8 cellular contexts compared by ENCODE assay signal in the genomic region with DNA sequence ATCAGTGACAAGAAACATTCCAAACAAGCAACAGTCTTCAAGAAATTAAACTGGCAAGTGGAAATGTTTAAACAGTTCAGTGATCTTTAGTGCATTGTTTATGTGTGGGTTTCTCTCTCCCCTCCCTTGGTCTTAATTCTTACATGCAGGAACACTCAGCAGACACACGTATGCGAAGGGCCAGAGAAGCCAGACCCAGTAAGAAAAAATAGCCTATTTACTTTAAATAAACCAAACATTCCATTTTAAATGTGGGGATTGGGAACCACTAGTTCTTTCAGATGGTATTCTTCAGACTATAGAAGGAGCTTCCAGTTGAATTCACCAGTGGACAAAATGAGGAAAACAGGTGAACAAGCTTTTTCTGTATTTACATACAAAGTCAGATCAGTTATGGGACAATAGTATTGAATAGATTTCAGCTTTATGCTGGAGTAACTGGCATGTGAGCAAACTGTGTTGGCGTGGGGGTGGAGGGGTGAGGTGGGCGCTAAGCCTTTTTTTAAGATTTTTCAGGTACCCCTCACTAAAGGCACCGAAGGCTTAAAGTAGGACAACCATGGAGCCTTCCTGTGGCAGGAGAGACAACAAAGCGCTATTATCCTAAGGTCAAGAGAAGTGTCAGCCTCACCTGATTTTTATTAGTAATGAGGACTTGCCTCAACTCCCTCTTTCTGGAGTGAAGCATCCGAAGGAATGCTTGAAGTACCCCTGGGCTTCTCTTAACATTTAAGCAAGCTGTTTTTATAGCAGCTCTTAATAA. TPM values are rescaled to one million over a fixed set of nuclear protein-coding genes. Genes with fewer than 3 reads are reported as not detected.
DNase-seq lines count a peak whose midpoint lies in the region; ATAC-seq and TF ChIP-seq lines count a peak whose summit lies in the region.

No MANE protein-coding gene starts in this region.

- intact Hi-C loops in adrenal gland (cut with DNase I): no loop called here

- TF ChIP-seq EP300 in tibial nerve (IDR thresholded peaks at IDR 0.05): peak in 1 of 2 donors; percentile 53

- H3K27me3 ChIP-seq in adrenal gland (no peaks in the 10 kb centered on the region), tibial nerve (no peaks in the 10 kb centered on the region)

- H3K27me3 Mint-ChIP-seq in activated naive CD4-positive, alpha-beta T cell treated with anti-CD3 and anti-CD28 coated beads, Interleukin-2, amount 50 U/mL, for 24 hours: no peaks in the 10 kb centered on the region

- WGBS in adrenal gland, 4 donors: 3 to 9% (median 4%) methylated on average over 7 of the region's 7 CpGs
- 4 to 8% methylated on average over 7 of the region's 7 CpGs for whole genome bisulfite sequencing in tibial nerve, 2 donors

- H3K36me3 ChIP-seq in adrenal gland (replicated peaks in 1 of 2) (peaks cover 0 to 63% of the 10 kb centered on the region in 2 donors), tibial nerve (peaks cover 17 to 61% (median 36%) of the 10 kb centered on the region in 3 donors)

- H3K4me1 Mint-ChIP-seq in activated naive CD4-positive, alpha-beta T cell treated with anti-CD3 and anti-CD28 coated beads, Interleukin-2, amount 50 U/mL, for 24 hours: peaks cover 44% of the 10 kb centered on the region

- H3K4me1 ChIP-seq in adrenal gland (replicated peaks in 1 of 2) (peaks cover 12 to 20% of the 10 kb centered on the region in 2 donors), tibial nerve (peaks cover 0 to 36% (median 25%) of the 10 kb centered on the region in 4 donors)

- H3K4me3 Mint-ChIP-seq in activated naive CD4-positive, alpha-beta T cell treated with anti-CD3 and anti-CD28 coated beads, Interleukin-2, amount 50 U/mL, for 24 hours: no peak overlapping the region

- H3K9me3 ChIP-seq in adrenal gland (replicated peaks in 1 of 3) (no peaks in the 10 kb centered on the region), tibial nerve (no peaks in the 10 kb centered on the region)

- no peak for ATAC-seq in HG03521 (IDR thresholded peaks at IDR 0.05; ENCODE audit: unreplicated experiment)

- H3K27ac ChIP-seq in adrenal gland (peak overlapping the region; percentile 88 to 99 (median 97)), tibial nerve (peak overlapping the region; percentile 93 to 99 (median 94))

- H3K9me3 Mint-ChIP-seq in activated naive CD4-positive, alpha-beta T cell treated with anti-CD3 and anti-CD28 coated beads, Interleukin-2, amount 50 U/mL, for 24 hours: no peaks in the 10 kb centered on the region

- peak; percentile 42 to 66 for TF ChIP-seq POLR2A in adrenal gland (IDR thresholded peaks at IDR 0.05)
- TF ChIP-seq POLR2A in tibial nerve (IDR thresholded peaks at IDR 0.05): peak in 1 of 2 donors; percentile 31

- H3K4me3 ChIP-seq in adrenal gland (peak overlapping the region in 3 of 4 donors; percentile 65 to 88 (median 78)), tibial nerve (peak overlapping the region; percentile 63 to 76 (median 70))

- TF ChIP-seq CTCF in adrenal gland (IDR thresholded peaks at IDR 0.05): peak in 1 of 6 experiments; percentile 9
- TF ChIP-seq CTCF in tibial nerve (IDR thresholded peaks at IDR 0.05): no peak

- DNase-seq in activated naive CD4-positive, alpha-beta T cell (lab: John Stamatoyannopoulos, UW): no peak
- DNase-seq in adrenal gland (peak in 3 of 7 donors; percentile 26 to 50 (median 39)), left kidney (ENCODE audit: low read depth, low spot score) (peak; percentile 52), tibial nerve (ENCODE audit: low spot score in 2 of 2) (no peak), NCI-H2107 treated with DMSO at 0.1 percent for 48 hours (lab: John Stamatoyannopoulos, UW; ENCODE audit: unreplicated experiment) (no peak), epidermal melanocyte (ENCODE audit: insufficient read length, low spot score) (no peak)

- H3K27ac Mint-ChIP-seq in activated naive CD4-positive, alpha-beta T cell treated with anti-CD3 and anti-CD28 coated beads, Interleukin-2, amount 50 U/mL, for 24 hours: peak overlapping the region; percentile 92

- H3K36me3 Mint-ChIP-seq in activated naive CD4-positive, alpha-beta T cell treated with anti-CD3 and anti-CD28 coated beads, Interleukin-2, amount 50 U/mL, for 24 hours: peaks cover 29% of the 10 kb centered on the region

RNA-seq across cellular contexts. Expression of a gene that starts 6.0 kb away (rescaled TPM):
- total RNA-seq in adrenal gland (over 10,000 TPM in 5 of 8 donors, 1,000 to 10,000 TPM in 3; 5,921 to 17,143 (median 10,900) TPM), tibial nerve (over 10,000 TPM; 20,649 to 23,532 (median 22,230) TPM)
- 1,000 to 10,000 TPM in 1 of 3 donors, 100 to 1,000 TPM in 2; 237 to 9,519 (median 973) TPM for polyA plus RNA-seq in adrenal gland

RNA-seq across cellular contexts. Expression of a gene that starts 20.0 kb away (rescaled TPM):
- total RNA-seq in adrenal gland (100 to 1,000 TPM; 105 to 240 (median 145) TPM), tibial nerve (100 to 1,000 TPM; 109 to 128 (median 112) TPM)
- 100 to 1,000 TPM in 2 of 3 donors, 10 to 100 TPM in 1; 52.3 to 395 (median 329) TPM for polyA plus RNA-seq in adrenal gland

RNA-seq across cellular contexts. Expression of a gene that starts 53.3 kb away (rescaled TPM):
- total RNA-seq in adrenal gland (100 to 1,000 TPM in 7 of 8 donors, 10 to 100 TPM in 1; 70.9 to 362 (median 221) TPM), tibial nerve (100 to 1,000 TPM; 236 to 476 (median 386) TPM)
- 100 to 1,000 TPM in 2 of 3 donors, 10 to 100 TPM in 1; 40.2 to 323 (median 265) TPM for polyA plus RNA-seq in adrenal gland
